Comparison of ENCODE assay signal across 33 cellular contexts in the genomic region with DNA sequence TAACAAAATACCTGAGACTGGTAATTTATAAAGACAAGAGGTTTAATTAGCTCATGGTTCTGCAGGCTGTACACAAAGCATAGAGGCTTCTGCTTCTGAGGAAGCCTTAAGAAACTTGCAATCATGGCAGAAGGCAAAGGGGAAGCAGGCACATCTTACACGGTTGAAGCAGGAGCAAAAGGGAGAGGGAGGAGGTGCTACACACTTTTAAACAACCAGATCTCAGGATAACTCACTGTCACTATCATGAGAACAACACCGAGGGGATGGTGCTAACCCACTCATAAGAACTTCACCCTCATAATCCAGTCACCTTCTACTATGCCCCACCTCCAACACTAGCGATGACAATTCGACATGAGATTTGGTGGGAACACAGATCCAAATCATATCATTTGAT. TPM values are rescaled to one million over a fixed set of nuclear protein-coding genes. Genes with fewer than 3 reads are reported as not detected.
DNase-seq lines count a peak whose midpoint lies in the region; ATAC-seq and TF ChIP-seq lines count a peak whose summit lies in the region.
"Had no signal": no experiment of that assay in that cellular context is flagged by ENCODE, and none has a peak within 500 bp of the region (broad histone marks: within the 10 kb centered on the region; RNA-seq: fewer than 3 reads in every experiment).

No MANE protein-coding gene starts in this region.

- H3K27me3 ChIP-seq in upper lobe of right lung (no peaks in the 10 kb centered on the region), Peyer's patch (no peaks in the 10 kb centered on the region), transverse colon (no peaks in the 10 kb centered on the region)
- H3K27me3 ChIP-seq: body of pancreas, right atrium auricular region, testis, vagina had no signal

- no peak for DNase-seq in activated CD4-positive, alpha-beta T cell treated with anti-CD3 and anti-CD28 coated beads, Interleukin-2, amount 10 ng/mL, durations not matched to agents 24 days and 14 days
- DNase-seq in activated CD4-positive, alpha-beta T cell treated with anti-CD3 and anti-CD28 coated beads for 48 hours, result no peak
- DNase-seq in NOMO-1 treated with DMSO at 0.1 percent for 48 hours (lab: John Stamatoyannopoulos, UW; ENCODE audit: unreplicated experiment) (peak; percentile 77), upper lobe of right lung (no peak), Peyer's patch (no peak), transverse colon (no peak)
- no peak for DNase-seq in activated T-helper 2 cell treated with anti-CD3 and anti-CD28 coated beads, Interferon-gamma antibody, Interleukin-2, Interleukin-4, amounts not matched to agents 10 μg/mL and 5 μg/mL and 100 μg/mL, durations not matched to agents 14 hours and 24 hours and 36 hours (ENCODE audit: low spot score)
- DNase-seq in stimulated activated CD4-positive, alpha-beta T cell treated with anti-CD3 and anti-CD28 coated beads, Interleukin-4, amount 100 ng/mL, for 1 hour, result no peak
- DNase-seq: activated CD4-positive, alpha-beta T cell treated with anti-CD3 and anti-CD28 coated beads, Interleukin-2, amount 10 ng/mL, durations not matched to agents 7 days and 5 days; activated CD8-positive, alpha-beta memory T cell treated with anti-CD3 and anti-CD28 coated beads, Interleukin-2, amount 10 ng/mL, durations not matched to agents 7 days and 5 days; activated naive CD4-positive, alpha-beta T cell; activated T-cell treated with anti-CD3 and anti-CD28 coated beads, Interleukin-2, amount 50 U/mL, for 4 hours; body of pancreas; CD8-positive, alpha-beta T cell; dermis blood vessel endothelial cell; endodermal cell; NCI-H2029; NCI-H2227 treated with DMSO at 0.1 percent for 48 hours; NCI-H748 treated with DMSO at 0.1 percent for 48 hours; posterior cingulate gyrus; SK-N-SH; small intestine; stimulated activated naive CD8-positive, alpha-beta T cell treated with anti-CD3 and anti-CD28 coated beads, Interleukin-15, Interleukin-2, amounts not matched to agents 100 U/mL and 50 U/mL, for 24 hours; testis; WERI-Rb-1 had no signal

- intact Hi-C loops in activated CD4-positive, alpha-beta T cell treated with anti-CD3 and anti-CD28 coated beads, Interleukin-2, amount 10 ng/mL, durations not matched to agents 24 days and 14 days (cut with micrococcal nuclease), result loop anchor here (1.0 to 10.0 kb wide), 6 partner anchors 43 to 442 kb away; a partner anchor contains a TSS
- intact Hi-C loops in activated T-helper 2 cell treated with anti-CD3 and anti-CD28 coated beads, Interferon-gamma antibody, Interleukin-2, Interleukin-4, amounts not matched to agents 10 μg/mL and 5 μg/mL and 100 μg/mL, durations not matched to agents 14 hours and 24 hours and 36 hours (cut with micrococcal nuclease), result no loop called here
- intact Hi-C loops in upper lobe of right lung (cut with DNase I) (no loop called here), transverse colon (cut with DNase I; ENCODE audit: low total_unique reads) (no loop called here)

- H3K9me3 Mint-ChIP-seq in activated CD4-positive, alpha-beta T cell treated with anti-CD3 and anti-CD28 coated beads, Interleukin-2, amount 10 ng/mL, durations not matched to agents 24 days and 14 days, result peaks cover 7% of the 10 kb centered on the region
- H3K9me3 Mint-ChIP-seq in activated T-helper 2 cell treated with anti-CD3 and anti-CD28 coated beads, Interferon-gamma antibody, Interleukin-2, Interleukin-4, amounts not matched to agents 10 μg/mL and 5 μg/mL and 100 μg/mL, durations not matched to agents 14 hours and 24 hours and 36 hours, result no peaks in the 10 kb centered on the region
- H3K9me3 Mint-ChIP-seq: activated CD4-positive, alpha-beta T cell treated with anti-CD3 and anti-CD28 coated beads, Interleukin-2, amount 10 ng/mL, durations not matched to agents 7 days and 5 days; activated T-cell treated with anti-CD3 and anti-CD28 coated beads, Interleukin-2, amount 50 U/mL, for 4 hours; CD8-positive, alpha-beta T cell; endodermal cell; GM23338; memory B cell had no signal

- H3K4me3 Mint-ChIP-seq in activated CD4-positive, alpha-beta T cell treated with anti-CD3 and anti-CD28 coated beads, Interleukin-2, amount 10 ng/mL, durations not matched to agents 24 days and 14 days, result no peak overlapping the region
- no peak overlapping the region for H3K4me3 Mint-ChIP-seq in activated T-helper 2 cell treated with anti-CD3 and anti-CD28 coated beads, Interferon-gamma antibody, Interleukin-2, Interleukin-4, amounts not matched to agents 10 μg/mL and 5 μg/mL and 100 μg/mL, durations not matched to agents 14 hours and 24 hours and 36 hours (ENCODE audit: low read depth)
- H3K4me3 Mint-ChIP-seq: activated CD4-positive, alpha-beta T cell treated with anti-CD3 and anti-CD28 coated beads, Interleukin-2, amount 10 ng/mL, durations not matched to agents 7 days and 5 days; activated CD8-positive, alpha-beta memory T cell treated with anti-CD3 and anti-CD28 coated beads, Interleukin-2, amount 10 ng/mL, durations not matched to agents 7 days and 5 days; activated T-cell treated with anti-CD3 and anti-CD28 coated beads, Interleukin-2, amount 50 U/mL, for 4 hours; CD8-positive, alpha-beta T cell; endodermal cell; GM23338; memory B cell had no signal

- in situ Hi-C loops in transverse colon (cut with MboI; ENCODE audit: low pct_ligation_motif_present in 1 of 4, low pct_unique_long_range_greater_than_20kb in 1 of 4, low sequenced_read_pairs in 3 of 4), result no loop called here

- H3K4me3 ChIP-seq in upper lobe of right lung (no peak overlapping the region), Peyer's patch (no peak overlapping the region), transverse colon (no peak overlapping the region)
- H3K4me3 ChIP-seq: A549, body of pancreas, GM23338, right atrium auricular region, testis, vagina had no signal

- no peak overlapping the region for H3K27ac ChIP-seq in upper lobe of right lung
- H3K27ac ChIP-seq in Peyer's patch, result no peak overlapping the region
- no peak overlapping the region for H3K27ac ChIP-seq in transverse colon
- H3K27ac ChIP-seq: A549, body of pancreas, right atrium auricular region, testis, vagina, WERI-Rb-1 had no signal

- no peak for TF ChIP-seq EP300 in transverse colon (IDR thresholded peaks at IDR 0.05; ENCODE audit: low read depth)

- H3K27me3 Mint-ChIP-seq in activated CD4-positive, alpha-beta T cell treated with anti-CD3 and anti-CD28 coated beads, Interleukin-2, amount 10 ng/mL, durations not matched to agents 24 days and 14 days, result no peaks in the 10 kb centered on the region
- no peaks in the 10 kb centered on the region for H3K27me3 Mint-ChIP-seq in activated T-helper 2 cell treated with anti-CD3 and anti-CD28 coated beads, Interferon-gamma antibody, Interleukin-2, Interleukin-4, amounts not matched to agents 10 μg/mL and 5 μg/mL and 100 μg/mL, durations not matched to agents 14 hours and 24 hours and 36 hours (ENCODE audit: low read depth)
- H3K27me3 Mint-ChIP-seq: activated CD8-positive, alpha-beta memory T cell treated with anti-CD3 and anti-CD28 coated beads, Interleukin-2, amount 10 ng/mL, durations not matched to agents 7 days and 5 days had no signal

- WGBS in transverse colon (ENCODE audit: low coverage in 1 of 2), 2 donors, result 53 to 64% methylated on average over 2 to 4 of the region's 4 CpGs

- H3K36me3 Mint-ChIP-seq in activated CD4-positive, alpha-beta T cell treated with anti-CD3 and anti-CD28 coated beads, Interleukin-2, amount 10 ng/mL, durations not matched to agents 24 days and 14 days (ENCODE audit: low read depth), result peaks cover 34% of the 10 kb centered on the region
- H3K36me3 Mint-ChIP-seq in activated T-helper 2 cell treated with anti-CD3 and anti-CD28 coated beads, Interferon-gamma antibody, Interleukin-2, Interleukin-4, amounts not matched to agents 10 μg/mL and 5 μg/mL and 100 μg/mL, durations not matched to agents 14 hours and 24 hours and 36 hours (ENCODE audit: low read depth), result peaks cover 67% of the 10 kb centered on the region
- H3K36me3 Mint-ChIP-seq: CD8-positive, alpha-beta T cell; memory B cell had no signal

- H3K4me1 ChIP-seq in upper lobe of right lung (no peaks in the 10 kb centered on the region), Peyer's patch (peaks cover 0 to 13% (median 0%) of the 10 kb centered on the region in 4 donors), transverse colon (peaks cover 8 to 28% (median 13%) of the 10 kb centered on the region in 4 donors)
- H3K4me1 ChIP-seq: A549, body of pancreas, right atrium auricular region, testis, vagina had no signal

- no peak for TF ChIP-seq POLR2A in Peyer's patch (IDR thresholded peaks at IDR 0.05)
- no peak for TF ChIP-seq POLR2A in transverse colon (IDR thresholded peaks at IDR 0.05)

- no peak for TF ChIP-seq CTCF in upper lobe of right lung (IDR thresholded peaks at IDR 0.05)
- no peak for TF ChIP-seq CTCF in Peyer's patch (IDR thresholded peaks at IDR 0.05)
- no peak for TF ChIP-seq CTCF in transverse colon (IDR thresholded peaks at IDR 0.05)

- H3K4me1 Mint-ChIP-seq in activated CD4-positive, alpha-beta T cell treated with anti-CD3 and anti-CD28 coated beads, Interleukin-2, amount 10 ng/mL, durations not matched to agents 24 days and 14 days, result peaks cover 48% of the 10 kb centered on the region
- H3K4me1 Mint-ChIP-seq in activated T-helper 2 cell treated with anti-CD3 and anti-CD28 coated beads, Interferon-gamma antibody, Interleukin-2, Interleukin-4, amounts not matched to agents 10 μg/mL and 5 μg/mL and 100 μg/mL, durations not matched to agents 14 hours and 24 hours and 36 hours (ENCODE audit: low read depth), result peaks cover 68% of the 10 kb centered on the region

- ATAC-seq in upper lobe of right lung, result peak; percentile 55
- ATAC-seq: A549; activated CD8-positive, alpha-beta memory T cell treated with anti-CD3 and anti-CD28 coated beads, Interleukin-2, amount 10 ng/mL, durations not matched to agents 7 days and 5 days; activated T-cell treated with anti-CD3 and anti-CD28 coated beads, Interleukin-2, amount 50 U/mL, for 4 hours; body of pancreas; CD8-positive, alpha-beta T cell; GM23338; left lobe of liver; stimulated activated naive CD8-positive, alpha-beta T cell treated with anti-CD3 and anti-CD28 coated beads, Interleukin-15, Interleukin-2, amounts not matched to agents 100 U/mL and 50 U/mL, for 24 hours had no signal

- H3K36me3 ChIP-seq in upper lobe of right lung (no peaks in the 10 kb centered on the region), Peyer's patch (no peaks in the 10 kb centered on the region), transverse colon (no peaks in the 10 kb centered on the region)
- H3K36me3 ChIP-seq: right atrium auricular region, vagina, WERI-Rb-1 had no signal

- H3K27ac Mint-ChIP-seq in activated CD4-positive, alpha-beta T cell treated with anti-CD3 and anti-CD28 coated beads, Interleukin-2, amount 10 ng/mL, durations not matched to agents 24 days and 14 days, result peak overlapping the region; percentile 78
- H3K27ac Mint-ChIP-seq in activated T-helper 2 cell treated with anti-CD3 and anti-CD28 coated beads, Interferon-gamma antibody, Interleukin-2, Interleukin-4, amounts not matched to agents 10 μg/mL and 5 μg/mL and 100 μg/mL, durations not matched to agents 14 hours and 24 hours and 36 hours, result peak overlapping the region; percentile 80
- H3K27ac Mint-ChIP-seq: activated CD4-positive, alpha-beta T cell treated with anti-CD3 and anti-CD28 coated beads, Interleukin-2, amount 10 ng/mL, durations not matched to agents 7 days and 5 days; CD8-positive, alpha-beta T cell; endodermal cell; GM23338; memory B cell had no signal

- H3K9me3 ChIP-seq in upper lobe of right lung (no peaks in the 10 kb centered on the region), Peyer's patch (no peaks in the 10 kb centered on the region), transverse colon (no peaks in the 10 kb centered on the region)
- H3K9me3 ChIP-seq: A549, body of pancreas, right atrium auricular region, SK-N-SH, testis, vagina had no signal

RNA-seq across cellular contexts. Expression of a gene that starts 54.4 kb away (rescaled TPM):
- 29.9 and 38.5 TPM in 2 replicates for total RNA-seq in activated CD4-positive, alpha-beta T cell treated with anti-CD3 and anti-CD28 coated beads, Interleukin-2, amount 10 ng/mL, durations not matched to agents 24 days and 14 days
- total RNA-seq in activated T-helper 2 cell treated with anti-CD3 and anti-CD28 coated beads, Interferon-gamma antibody, Interleukin-2, Interleukin-4, amounts not matched to agents 10 μg/mL and 5 μg/mL and 100 μg/mL, durations not matched to agents 14 hours and 24 hours and 36 hours, result 69.7 and 75.3 TPM in 2 replicates
- total RNA-seq in upper lobe of right lung, result 9.4 TPM
- 10 to 100 TPM in 2 of 4 donors, 1 to 10 TPM in 2; 1.4 to 13.2 (median 8.7) TPM for total RNA-seq in Peyer's patch
- total RNA-seq in transverse colon, result 10 to 100 TPM in 2 of 4 donors, 1 to 10 TPM in 2; 6.2 to 26.2 (median 8.5) TPM
- total RNA-seq: Daoy, OCI-LY7 had no signal
